In the genomic region with DNA sequence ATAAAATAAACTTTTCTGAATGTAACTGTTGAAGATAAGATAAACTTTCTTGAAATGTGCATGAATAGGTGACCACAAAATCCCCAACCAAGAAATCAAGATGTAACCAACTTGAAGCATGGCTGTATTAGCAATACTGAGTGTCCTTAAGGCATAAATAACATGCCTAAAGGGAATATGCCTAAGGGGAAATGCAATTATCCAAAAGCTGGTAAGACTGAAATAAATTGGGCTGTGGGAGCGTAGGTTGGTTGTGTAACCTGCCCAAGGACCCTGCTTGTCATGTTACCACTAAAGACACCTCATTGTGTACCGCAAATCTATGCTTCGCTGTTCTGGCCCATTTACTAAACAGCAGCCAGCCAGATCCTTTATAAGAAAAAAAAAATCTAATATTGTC, we compare ENCODE assay signal across 30 cellular contexts.
DNase-seq lines count a peak whose midpoint lies in the region; ATAC-seq, FAIRE-seq and TF ChIP-seq lines count a peak whose summit lies in the region.
"Had no signal": no experiment of that assay in that cellular context is flagged by ENCODE, and none has a peak within 500 bp of the region (broad histone marks: within the 10 kb centered on the region; RNA-seq: fewer than 3 reads in every experiment).

No MANE protein-coding gene starts in this region.

- H2BK15ac ChIP-seq in IMR-90 (ENCODE audit: low read depth, low read length): no peak overlapping the region

- dilution Hi-C loops in IMR-90 (cut with HindIII; ENCODE audit: low sequenced_read_pairs, unreplicated experiment): no loop called here

- H3K36me3 Mint-ChIP-seq in astrocyte (ENCODE audit: low read depth, unreplicated experiment) (no peaks in the 10 kb centered on the region), nephron (ENCODE audit: low read depth) (peaks cover 8% of the 10 kb centered on the region)
- H3K36me3 Mint-ChIP-seq in natural killer cell treated with Interleukin-12 subunit alpha and Interleukin-12 subunit beta and Interleukin-15 and Interleukin-18, amount 100 ng/mL, for 72 hours: peaks cover 6% of the 10 kb centered on the region
- no peaks in the 10 kb centered on the region for H3K36me3 Mint-ChIP-seq in activated T-cell treated with anti-CD3 and anti-CD28 coated beads, Interleukin-2, amount 50 U/mL, for 24 hours (ENCODE audit: low read depth)
- H3K36me3 Mint-ChIP-seq: CD14-positive monocyte; CD4-positive, alpha-beta memory T cell; CD4-positive, CD25-positive, alpha-beta regulatory T cell; CD8-positive, alpha-beta memory T cell had no signal

- H4K5ac ChIP-seq in IMR-90 (ENCODE audit: low read depth, low read length): no peak overlapping the region

- no peak overlapping the region for H3K4me3 Mint-ChIP-seq in astrocyte (ENCODE audit: unreplicated experiment)
- H3K4me3 Mint-ChIP-seq in nephron: no peak overlapping the region
- H3K4me3 Mint-ChIP-seq in natural killer cell treated with Interleukin-12 subunit alpha and Interleukin-12 subunit beta and Interleukin-15 and Interleukin-18, amount 100 ng/mL, for 72 hours: no peak overlapping the region
- H3K4me3 Mint-ChIP-seq in activated T-cell treated with anti-CD3 and anti-CD28 coated beads, Interleukin-2, amount 50 U/mL, for 24 hours: no peak overlapping the region
- H3K4me3 Mint-ChIP-seq: CD14-positive monocyte; CD4-positive, alpha-beta memory T cell; CD4-positive, CD25-positive, alpha-beta regulatory T cell; CD8-positive, alpha-beta memory T cell had no signal

- CTCF ChIA-PET in IMR-90 (lab: Yijun Ruan, JAX): no interaction called here

- no peak overlapping the region for H3K23ac ChIP-seq in IMR-90 (ENCODE audit: low read depth, low read length)

- H4K8ac ChIP-seq in IMR-90 (ENCODE audit: low read depth in 2 of 2, low read length in 2 of 2): no peak overlapping the region

- H2AK5ac ChIP-seq in IMR-90 (ENCODE audit: low read depth, low read length): no peak overlapping the region

- H3K4me3 ChIP-seq in IMR-90 (ENCODE audit: insufficient read depth, low read depth, low read length) (no peak overlapping the region), astrocyte (ENCODE audit: insufficient read depth, low read depth, low read length) (no peak overlapping the region), fibroblast of the aortic adventitia (ENCODE audit: low read depth, low read length) (no peak overlapping the region), WERI-Rb-1 (ENCODE audit: low read depth, low read length) (no peak overlapping the region)
- H3K4me3 ChIP-seq: BLaER1, GM12878 had no signal

- H4K20me1 ChIP-seq in IMR-90 (ENCODE audit: insufficient read depth, low read length): no peaks in the 10 kb centered on the region
- no peaks in the 10 kb centered on the region for H4K20me1 ChIP-seq in astrocyte (ENCODE audit: insufficient read depth, low read length)
- H4K20me1 ChIP-seq: BLaER1 had no signal

- H3K79me2 ChIP-seq in astrocyte (ENCODE audit: insufficient read depth, low read length): no peaks in the 10 kb centered on the region

- no peak overlapping the region for H3K27ac ChIP-seq in IMR-90 (ENCODE audit: insufficient read depth, low read length)
- H3K27ac ChIP-seq in astrocyte (ENCODE audit: low read depth, low read length): no peak overlapping the region
- H3K27ac ChIP-seq in WERI-Rb-1: no peak overlapping the region
- H3K27ac ChIP-seq: 22Rv1, BLaER1 had no signal

- H3K18ac ChIP-seq in IMR-90 (ENCODE audit: low read depth, low read length): no peak overlapping the region

- no peak overlapping the region for H3K56ac ChIP-seq in IMR-90 (ENCODE audit: extremely low read depth, insufficient read depth, low read length)

- no peak overlapping the region for H3K14ac ChIP-seq in IMR-90 (replicated peaks; ENCODE audit: low read depth, low read length)

- no CpG with 5 or more reads among the region's 3 CpGs for WGBS in IMR-90 (ENCODE audit: extremely low coverage in 2 of 2, insufficient read length in 1 of 2), 2 experiments

- H3K27ac Mint-ChIP-seq in astrocyte (ENCODE audit: unreplicated experiment): no peak overlapping the region
- H3K27ac Mint-ChIP-seq in nephron: peak overlapping the region in 2 of 3 experiments; percentile 1 to 63
- no peak overlapping the region for H3K27ac Mint-ChIP-seq in natural killer cell treated with Interleukin-12 subunit alpha and Interleukin-12 subunit beta and Interleukin-15 and Interleukin-18, amount 100 ng/mL, for 72 hours
- H3K27ac Mint-ChIP-seq in activated T-cell treated with anti-CD3 and anti-CD28 coated beads, Interleukin-2, amount 50 U/mL, for 24 hours: no peak overlapping the region
- H3K27ac Mint-ChIP-seq: CD14-positive monocyte; CD4-positive, alpha-beta memory T cell; CD4-positive, CD25-positive, alpha-beta regulatory T cell; CD8-positive, alpha-beta memory T cell had no signal

- BruUV-seq in IMR-90 (replicated peaks; lab: Mats Ljungman, UMichigan): no TSS peak

- H3K4me2 ChIP-seq in IMR-90 (ENCODE audit: low read depth, low read length) (no peak overlapping the region), astrocyte (ENCODE audit: low read length) (no peak overlapping the region)
- H3K4me2 ChIP-seq: BLaER1 had no signal

- H3K9me3 Mint-ChIP-seq in astrocyte (ENCODE audit: unreplicated experiment): peaks cover 2% of the 10 kb centered on the region
- peaks cover 29% of the 10 kb centered on the region for H3K9me3 Mint-ChIP-seq in nephron
- H3K9me3 Mint-ChIP-seq in natural killer cell treated with Interleukin-12 subunit alpha and Interleukin-12 subunit beta and Interleukin-15 and Interleukin-18, amount 100 ng/mL, for 72 hours: peaks cover 5% of the 10 kb centered on the region
- H3K9me3 Mint-ChIP-seq in activated T-cell treated with anti-CD3 and anti-CD28 coated beads, Interleukin-2, amount 50 U/mL, for 24 hours: peaks cover 20% of the 10 kb centered on the region

- H3K27me3 ChIP-seq in IMR-90 (ENCODE audit: control insufficient read depth, insufficient read depth, low read length) (no peaks in the 10 kb centered on the region), astrocyte (ENCODE audit: insufficient read depth, low read length) (no peaks in the 10 kb centered on the region), WERI-Rb-1 (ENCODE audit: insufficient read depth, low read depth, severe bottlenecking) (peaks cover 75% of the 10 kb centered on the region)
- H3K27me3 ChIP-seq: BE2C, BLaER1 had no signal

- no peaks in the 10 kb centered on the region for H3K9me1 ChIP-seq in IMR-90 (ENCODE audit: insufficient read depth, low read length)

- H3K27me3 Mint-ChIP-seq in astrocyte (ENCODE audit: low read depth, unreplicated experiment) (peaks cover 6% of the 10 kb centered on the region), nephron (ENCODE audit: low read depth) (peaks cover 8% of the 10 kb centered on the region)
- H3K27me3 Mint-ChIP-seq in natural killer cell treated with Interleukin-12 subunit alpha and Interleukin-12 subunit beta and Interleukin-15 and Interleukin-18, amount 100 ng/mL, for 72 hours: peaks cover 26 to 59% of the 10 kb centered on the region in 2 donors
- H3K27me3 Mint-ChIP-seq in activated T-cell treated with anti-CD3 and anti-CD28 coated beads, Interleukin-2, amount 50 U/mL, for 24 hours: peaks cover 36% of the 10 kb centered on the region

- H2AFZ ChIP-seq in IMR-90 (replicated peaks; ENCODE audit: low read length, poor library complexity): no peak overlapping the region
- H2AFZ ChIP-seq in astrocyte (ENCODE audit: low read depth, low read length): no peak overlapping the region

- POLR2A ChIA-PET in IMR-90 (lab: Charles Lee; ENCODE audit: unreplicated experiment): interaction anchor here (0.7 kb wide), 1 partner anchor 169 kb away, joined by 4 read pairs; no protein-coding TSS in a partner anchor

- no peak overlapping the region for H2BK5ac ChIP-seq in IMR-90 (ENCODE audit: low read depth, low read length, poor library complexity, severe bottlenecking)

- DNase-seq in IMR-90 (peak; percentile 14), astrocyte (ENCODE audit: low read depth) (peak; percentile 3), fibroblast of the aortic adventitia (ENCODE audit: low read depth) (peak; percentile 68), WERI-Rb-1 (no peak)
- DNase-seq in natural killer cell treated with Interleukin-12 subunit alpha and Interleukin-12 subunit beta and Interleukin-15 and Interleukin-18, amount 100 ng/mL, for 72 hours (ENCODE audit: low spot score): no peak
- DNase-seq in activated T-cell treated with anti-CD3 and anti-CD28 coated beads, Interleukin-2, amount 50 U/mL, for 24 hours: no peak
- no peak for DNase-seq in activated CD4-positive, CD25-positive, alpha-beta regulatory T cell treated with anti-CD3 and anti-CD28 coated beads, Interleukin-2, amount 50 U/mL, for 72 hours
- DNase-seq: ACHN; BE2C; C1 segment of cervical spinal cord; Calu3; CD4-positive, alpha-beta memory T cell; CD4-positive, CD25-positive, alpha-beta regulatory T cell; CD8-positive, alpha-beta memory T cell; COR-L47; DMS 273 treated with DMSO at 0.1 percent for 48 hours; DMS153; DMS53; DMS79; DND-41; EL; GDM1 had no signal

- H4K91ac ChIP-seq in IMR-90 (ENCODE audit: insufficient read depth, low read depth, low read length): no peak overlapping the region

- peaks cover 2% of the 10 kb centered on the region for H3K4me1 ChIP-seq in IMR-90 (ENCODE audit: control insufficient read depth, insufficient read depth, low read length)
- H3K4me1 ChIP-seq in astrocyte (ENCODE audit: insufficient read depth, low read length): no peaks in the 10 kb centered on the region
- H3K4me1 ChIP-seq: BE2C, BLaER1 had no signal

- H3K9me3 ChIP-seq in IMR-90 (ENCODE audit: control insufficient read depth, insufficient read depth, low read length) (peaks cover 2% of the 10 kb centered on the region; the same call in 1 of the 2 replicates), astrocyte (ENCODE audit: insufficient read depth, low read depth, low read length) (no peaks in the 10 kb centered on the region), WERI-Rb-1 (ENCODE audit: severe bottlenecking) (no peaks in the 10 kb centered on the region)
- H3K9me3 ChIP-seq: BE2C had no signal

- no peak for TF ChIP-seq POLR2A in IMR-90 (IDR thresholded peaks at IDR 0.05; ENCODE audit: low read depth, low read length)

- intact Hi-C loops in IMR-90 (cut with micrococcal nuclease): no loop called here

- H2AK9ac ChIP-seq in IMR-90 (replicated peaks; ENCODE audit: low read depth, low read length, poor library complexity): no peak overlapping the region

- H3K4ac ChIP-seq in IMR-90 (ENCODE audit: low read depth, low read length): no peak overlapping the region

- peak; percentile 46 for ATAC-seq in IMR-90 (ENCODE audit: low read depth)
- no peak for ATAC-seq in natural killer cell treated with Interleukin-12 subunit alpha and Interleukin-12 subunit beta and Interleukin-15 and Interleukin-18, amount 100 ng/mL, for 72 hours
- ATAC-seq: GM12878 had no signal

- H2BK20ac ChIP-seq in IMR-90 (ENCODE audit: low read depth, low read length): no peak overlapping the region

- TF ChIP-seq CTCF in IMR-90 (conservative IDR thresholded peaks at IDR 0.05; ENCODE audit: low read depth, low read length) (no peak), astrocyte (IDR thresholded peaks at IDR 0.05; ENCODE audit: insufficient read depth, low read depth, low read length) (no peak), fibroblast of the aortic adventitia (IDR thresholded peaks at IDR 0.05; ENCODE audit: insufficient read depth, low read length) (no peak), nephron (IDR thresholded peaks at IDR 0.05; ENCODE audit: unreplicated experiment in 3 of 3) (no peak), WERI-Rb-1 (IDR thresholded peaks at IDR 0.05; ENCODE audit: low read depth, low read length) (no peak)

- in situ Hi-C loops in IMR-90 (cut with MboI; ENCODE audit: low sequenced_read_pairs): no loop called here

- TF ChIP-seq RAD21 in IMR-90 (IDR thresholded peaks at IDR 0.05; ENCODE audit: low read length): no peak

- no peak overlapping the region for H2BK120ac ChIP-seq in IMR-90 (ENCODE audit: low read depth, low read length)

- H3K9ac ChIP-seq in IMR-90 (ENCODE audit: low read depth, low read length) (no peak overlapping the region), astrocyte (ENCODE audit: low read length) (no peak overlapping the region)
- H3K9ac ChIP-seq: BLaER1 had no signal

- no peak for FAIRE-seq in astrocyte (lab: Jason Lieb, UNC)
- FAIRE-seq: A204.1, GM12878, GM12892, GM18507 had no signal

- H3K36me3 ChIP-seq in IMR-90 (ENCODE audit: control insufficient read depth, insufficient read depth, low read length) (no peaks in the 10 kb centered on the region), astrocyte (ENCODE audit: insufficient read depth, low read length) (no peaks in the 10 kb centered on the region), WERI-Rb-1 (no peaks in the 10 kb centered on the region)
- H3K36me3 ChIP-seq: BE2C, BLaER1 had no signal

- H3K4me1 Mint-ChIP-seq in astrocyte (ENCODE audit: low read depth, unreplicated experiment) (no peaks in the 10 kb centered on the region), nephron (no peaks in the 10 kb centered on the region)
- H3K4me1 Mint-ChIP-seq in natural killer cell treated with Interleukin-12 subunit alpha and Interleukin-12 subunit beta and Interleukin-15 and Interleukin-18, amount 100 ng/mL, for 72 hours (ENCODE audit: low read depth in 2 of 2): no peaks in the 10 kb centered on the region
- H3K4me1 Mint-ChIP-seq in activated T-cell treated with anti-CD3 and anti-CD28 coated beads, Interleukin-2, amount 50 U/mL, for 24 hours (ENCODE audit: low read depth): no peaks in the 10 kb centered on the region
- H3K4me1 Mint-ChIP-seq: CD14-positive monocyte; CD4-positive, alpha-beta memory T cell; CD4-positive, CD25-positive, alpha-beta regulatory T cell; CD8-positive, alpha-beta memory T cell had no signal

- 0 out of 4 replicates have a peak, but pooled peaks cover 0 to 3% of the 10 kb centered on the region in 2 experiments for H3K79me1 ChIP-seq in IMR-90 (ENCODE audit: low read depth in 1 of 2, low read length in 2 of 2)

Comparison
In these comparisons a context has a peak if more than half of its experiments do, and no peak if none do; other contexts are left out.
1. DNase-seq: peak in IMR-90 (single experiment), astrocyte (single experiment) and fibroblast of the aortic adventitia (single experiment); none in natural killer cell treated with Interleukin-12 subunit alpha and Interleukin-12 subunit beta and Interleukin-15 and Interleukin-18, amount 100 ng/mL, for 72 hours (single experiment), activated T-cell treated with anti-CD3 and anti-CD28 coated beads, Interleukin-2, amount 50 U/mL, for 24 hours (single experiment), activated CD4-positive, CD25-positive, alpha-beta regulatory T cell treated with anti-CD3 and anti-CD28 coated beads, Interleukin-2, amount 50 U/mL, for 72 hours (single experiment) and WERI-Rb-1 (single experiment).
2. H3K27ac Mint-ChIP-seq: peak in nephron (2 of 3); none in astrocyte (single experiment), natural killer cell treated with Interleukin-12 subunit alpha and Interleukin-12 subunit beta and Interleukin-15 and Interleukin-18, amount 100 ng/mL, for 72 hours (0 of 2) and activated T-cell treated with anti-CD3 and anti-CD28 coated beads, Interleukin-2, amount 50 U/mL, for 24 hours (single experiment).